In the genomic region with DNA sequence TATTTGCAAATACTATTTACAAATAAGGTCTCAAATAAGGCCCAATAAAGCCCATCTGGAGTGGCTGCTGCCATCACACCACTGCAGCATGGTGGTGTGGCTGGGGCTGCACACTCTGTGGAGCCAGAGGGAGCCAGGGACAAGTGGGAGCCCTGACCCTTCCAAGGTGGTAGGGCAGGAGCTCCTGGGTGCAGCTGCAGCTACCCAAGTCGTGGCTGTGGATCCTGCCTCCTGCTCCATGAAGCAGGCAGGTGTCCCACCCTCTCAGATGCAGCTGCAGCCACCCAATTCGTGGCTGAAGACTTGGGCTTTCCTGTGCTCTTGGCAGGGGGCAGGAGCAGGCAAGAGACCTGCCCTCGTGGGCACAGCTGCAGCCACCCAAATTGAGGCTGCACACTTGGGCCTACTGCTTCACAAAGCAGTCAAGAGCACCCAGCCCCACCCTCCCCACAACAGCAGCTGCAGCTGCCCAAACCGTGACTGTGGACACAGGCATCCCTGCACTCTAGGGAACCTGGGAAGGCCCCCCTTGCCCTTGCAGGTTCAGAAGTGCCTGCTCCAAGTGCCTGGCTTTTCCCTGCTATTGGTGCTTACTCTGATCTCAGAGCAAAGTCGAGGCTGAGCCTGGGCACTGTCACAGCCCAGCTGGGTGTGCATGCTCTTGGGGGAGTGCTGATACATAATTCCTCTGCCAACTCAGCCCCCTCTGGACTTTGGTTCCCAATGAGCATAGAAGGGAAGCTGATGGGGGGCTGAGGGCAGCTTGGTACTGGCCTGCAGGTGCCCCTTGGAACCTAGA, we compare ENCODE assay signal across 20 cellular contexts.
"Had no signal": no experiment of that assay in that cellular context is flagged by ENCODE, and none has a peak within 500 bp of the region (broad histone marks: within the 10 kb centered on the region; RNA-seq: fewer than 3 reads in every experiment).

No MANE protein-coding gene starts in this region.

- H3K27ac ChIP-seq: HL-60, KMS-11 had no signal

- H3K4me3 ChIP-seq: K562 had no signal

- ATAC-seq: K562, SK-N-SH treated with all-trans-retinoic acid at 6 μM for 48 hours had no signal

- DNase-seq: MV-4-11, NCI-H1048, NCI-H1105, NCI-H1417, NCI-H1436 treated with DMSO at 0.1 percent for 48 hours, NCI-H1694, NCI-H187 treated with DMSO at 0.1 percent for 48 hours, NCI-H2029 treated with DMSO at 0.1 percent for 48 hours, NCI-H2171 treated with DMSO at 0.1 percent for 48 hours, NCI-H345, NCI-H446 treated with DMSO at 0.1 percent for 48 hours, NCI-H510A treated with DMSO at 0.1 percent for 48 hours, NCI-H526, NCI-H748 treated with DMSO at 0.1 percent for 48 hours, Right ventricle myocardium superior, RPMI8226 had no signal
